ENCODE assay signal across 10 cellular contexts in genomic region chr14:96095581-96096476, GRCh38. TPM values are rescaled to one million over a fixed set of nuclear protein-coding genes. Genes with fewer than 3 reads are reported as not detected.
A peak's percentile ranks its signal among the peaks of the same experiment; 100 is the strongest.
DNase-seq lines count a peak whose midpoint lies in the region; ATAC-seq and TF ChIP-seq lines count a peak whose summit lies in the region.
"Had no signal": no experiment of that assay in that cellular context is flagged by ENCODE, and none has a peak within 500 bp of the region (broad histone marks: within the 10 kb centered on the region; RNA-seq: fewer than 3 reads in every experiment).

No MANE protein-coding gene starts in this region.

- no peak overlapping the region; the same call in 1 of the 2 replicates for H2AFZ ChIP-seq in GM23338

- no peaks in the 10 kb centered on the region for H3K9me3 ChIP-seq in esophagus (ENCODE audit: control insufficient read depth in 2 of 2, insufficient read depth in 1 of 2, low read depth in 1 of 2, low read length in 1 of 2)
- no peaks in the 10 kb centered on the region for H3K9me3 ChIP-seq in CD8-positive, alpha-beta memory T cell (ENCODE audit: low read length)

- H3K27ac ChIP-seq in GM23338 (ENCODE audit: low read depth): no peak overlapping the region
- peak overlapping the region; percentile 42 to 52 for H3K27ac ChIP-seq in esophagus (ENCODE audit: low read depth in 2 of 2, low read length in 1 of 2)
- H3K27ac ChIP-seq in CD8-positive, alpha-beta memory T cell (ENCODE audit: low read depth, low read length): no peak overlapping the region

- no peak overlapping the region for H3K4me3 Mint-ChIP-seq in GM23338
- no peak overlapping the region for H3K4me3 Mint-ChIP-seq in T-helper 2 cell treated with Interferon-gamma antibody and Interleukin-4, amounts not matched to agents 5 μg/mL and 100 μg/mL, for 36 hours
- no peak overlapping the region for H3K4me3 Mint-ChIP-seq in CD8-positive, alpha-beta memory T cell
- H3K4me3 Mint-ChIP-seq: stimulated activated naive CD8-positive, alpha-beta T cell treated with anti-CD3 and anti-CD28 coated beads, Interleukin-15, Interleukin-2, amounts not matched to agents 100 ng/mL and 50 ng/mL, for 24 hours had no signal

- H4K20me1 ChIP-seq in GM23338 (replicated peaks; ENCODE audit: insufficient read depth): no peaks in the 10 kb centered on the region

- peaks cover 23% of the 10 kb centered on the region for H3K4me1 Mint-ChIP-seq in GM23338
- H3K4me1 Mint-ChIP-seq in T-helper 2 cell treated with Interferon-gamma antibody and Interleukin-4, amounts not matched to agents 5 μg/mL and 100 μg/mL, for 36 hours (ENCODE audit: low read depth): no peaks in the 10 kb centered on the region
- H3K4me1 Mint-ChIP-seq in CD8-positive, alpha-beta memory T cell: no peaks in the 10 kb centered on the region

- TF ChIP-seq CTCF in GM23338 (conservative IDR thresholded peaks at IDR 0.05; ENCODE audit: low read depth in 2 of 2) (no peak), retinal pigment epithelial cell (conservative IDR thresholded peaks at IDR 0.05; ENCODE audit: low read depth, low read length) (no peak)

- H3K27ac Mint-ChIP-seq in GM23338: no peak overlapping the region
- H3K27ac Mint-ChIP-seq in T-helper 2 cell treated with Interferon-gamma antibody and Interleukin-4, amounts not matched to agents 5 μg/mL and 100 μg/mL, for 36 hours: no peak overlapping the region
- no peak overlapping the region for H3K27ac Mint-ChIP-seq in CD8-positive, alpha-beta memory T cell
- H3K27ac Mint-ChIP-seq: activated T-helper 2 cell treated with anti-CD3 and anti-CD28 coated beads, Interferon-gamma antibody, Interleukin-2, Interleukin-4, amounts not matched to agents 10 μg/mL and 5 μg/mL and 100 μg/mL, durations not matched to agents 14 hours and 24 hours and 36 hours; stimulated activated naive CD8-positive, alpha-beta T cell treated with anti-CD3 and anti-CD28 coated beads, Interleukin-15, Interleukin-2, amounts not matched to agents 100 ng/mL and 50 ng/mL, for 24 hours had no signal

- no peaks in the 10 kb centered on the region for H3K79me2 ChIP-seq in GM23338 (replicated peaks; ENCODE audit: insufficient read depth)

- DNase-seq in GM23338 (ENCODE audit: low spot score) (peak; percentile 43), NCI-H510A treated with DMSO at 0.1 percent for 48 hours (lab: John Stamatoyannopoulos, UW) (peak; percentile 94), retinal pigment epithelial cell (ENCODE audit: low read depth) (peak; percentile 27)
- DNase-seq in stimulated activated CD4-positive, alpha-beta T cell treated with anti-CD3 and anti-CD28 coated beads, Interleukin-15, amount 100 ng/mL, for 24 hours: no peak
- DNase-seq in T-helper 2 cell treated with Interferon-gamma antibody and Interleukin-4, amounts not matched to agents 5 μg/mL and 100 μg/mL, for 36 hours (ENCODE audit: low spot score): no peak
- DNase-seq in CD8-positive, alpha-beta memory T cell: no peak

- H3K4me3 ChIP-seq in GM23338 (no peak overlapping the region), esophagus (ENCODE audit: low read depth in 1 of 2, low read length in 2 of 2) (no peak overlapping the region), retinal pigment epithelial cell (ENCODE audit: low read length) (no peak overlapping the region)
- H3K4me3 ChIP-seq in CD8-positive, alpha-beta memory T cell (ENCODE audit: low read length): no peak overlapping the region

- WGBS in esophagus, 2 donors: 26 to 28% methylated on average over 16 of the region's 16 CpGs

- CTCF ChIA-PET in CD8-positive, alpha-beta memory T cell (lab: Charles Lee): no interaction called here

- no peaks in the 10 kb centered on the region for H3K9me3 Mint-ChIP-seq in GM23338
- H3K9me3 Mint-ChIP-seq in T-helper 2 cell treated with Interferon-gamma antibody and Interleukin-4, amounts not matched to agents 5 μg/mL and 100 μg/mL, for 36 hours: no peaks in the 10 kb centered on the region
- H3K9me3 Mint-ChIP-seq in CD8-positive, alpha-beta memory T cell: peaks cover 0 to 2% (median 0%) of the 10 kb centered on the region in 5 donors
- H3K9me3 Mint-ChIP-seq: activated T-helper 2 cell treated with anti-CD3 and anti-CD28 coated beads, Interferon-gamma antibody, Interleukin-2, Interleukin-4, amounts not matched to agents 10 μg/mL and 5 μg/mL and 100 μg/mL, durations not matched to agents 14 hours and 24 hours and 36 hours; stimulated activated naive CD8-positive, alpha-beta T cell treated with anti-CD3 and anti-CD28 coated beads, Interleukin-15, Interleukin-2, amounts not matched to agents 100 ng/mL and 50 ng/mL, for 24 hours had no signal

- H3K4me1 ChIP-seq in GM23338 (ENCODE audit: insufficient read depth): peaks cover 14% of the 10 kb centered on the region; the same call in 1 of the 2 replicates
- peaks cover 6 to 8% of the 10 kb centered on the region in 2 donors for H3K4me1 ChIP-seq in esophagus (ENCODE audit: control insufficient read depth in 2 of 2, insufficient read depth in 2 of 2, low read length in 1 of 2)
- no peaks in the 10 kb centered on the region for H3K4me1 ChIP-seq in CD8-positive, alpha-beta memory T cell (ENCODE audit: insufficient read depth, low read length)

- 0 out of 2 replicates have a peak overlapping the region, but pooled peaks have one; percentile 20 for H3K4me2 ChIP-seq in GM23338

- H3K36me3 Mint-ChIP-seq in GM23338 (ENCODE audit: low read depth): no peaks in the 10 kb centered on the region
- no peaks in the 10 kb centered on the region for H3K36me3 Mint-ChIP-seq in T-helper 2 cell treated with Interferon-gamma antibody and Interleukin-4, amounts not matched to agents 5 μg/mL and 100 μg/mL, for 36 hours (ENCODE audit: low read depth)
- H3K36me3 Mint-ChIP-seq in CD8-positive, alpha-beta memory T cell: no peaks in the 10 kb centered on the region

- H3K36me3 ChIP-seq in GM23338 (ENCODE audit: insufficient read depth) (no peaks in the 10 kb centered on the region), esophagus (ENCODE audit: control insufficient read depth in 2 of 2, insufficient read depth in 2 of 2, low read length in 1 of 2) (no peaks in the 10 kb centered on the region)
- no peaks in the 10 kb centered on the region for H3K36me3 ChIP-seq in CD8-positive, alpha-beta memory T cell (ENCODE audit: insufficient read depth, low read length)

- no peaks in the 10 kb centered on the region for H3K27me3 ChIP-seq in GM23338 (ENCODE audit: insufficient read depth)
- no peaks in the 10 kb centered on the region for H3K27me3 ChIP-seq in esophagus (ENCODE audit: control insufficient read depth in 1 of 2, insufficient read depth in 2 of 2, low read length in 2 of 2)
- H3K27me3 ChIP-seq in CD8-positive, alpha-beta memory T cell (ENCODE audit: insufficient read depth, low read length, poor library complexity, severe bottlenecking): no peaks in the 10 kb centered on the region

- ATAC-seq in GM23338 (peak; percentile 42), GM18520 (IDR thresholded peaks at IDR 0.05; ENCODE audit: unreplicated experiment) (no peak)

- POLR2A ChIA-PET in CD8-positive, alpha-beta memory T cell (lab: Charles Lee): no interaction called here

- no peaks in the 10 kb centered on the region for H3K9me2 ChIP-seq in GM23338 (ENCODE audit: insufficient read depth)

- no peaks in the 10 kb centered on the region for H3F3A ChIP-seq in GM23338 (replicated peaks; ENCODE audit: low read depth)

- peaks cover 11% of the 10 kb centered on the region for H3K27me3 Mint-ChIP-seq in GM23338 (ENCODE audit: insufficient read depth, low read depth, poor library complexity)
- no peaks in the 10 kb centered on the region for H3K27me3 Mint-ChIP-seq in T-helper 2 cell treated with Interferon-gamma antibody and Interleukin-4, amounts not matched to agents 5 μg/mL and 100 μg/mL, for 36 hours (ENCODE audit: low read depth)
- H3K27me3 Mint-ChIP-seq in CD8-positive, alpha-beta memory T cell: peaks cover 4 to 15% of the 10 kb centered on the region in 2 donors

TF ChIP-seq in GM23338, 12 proteins besides CTCF, POLR2A, EP300 and RAD21 (continues in another document):
- TF ChIP-seq ZNF114 (CRISPR knock-in tag; IDR thresholded peaks at IDR 0.05): no peak
- no peak for TF ChIP-seq ETS1 (IDR thresholded peaks at IDR 0.05)
- no peak for TF ChIP-seq REST (IDR thresholded peaks at IDR 0.05; ENCODE audit: unreplicated experiment)
- no peak for TF ChIP-seq POLR2AphosphoS5 (IDR thresholded peaks at IDR 0.05; ENCODE audit: low read depth)

RNA-seq across cellular contexts. Expression of gene C14orf132, which starts 56.7 kb away (rescaled TPM):
- 15.1 and 16.2 TPM in 2 replicates for total RNA-seq in GM23338 (2014; rRNA removed; shearing (Covaris generic))
- 12.7 and 13.8 TPM in 2 replicates for polyA plus RNA-seq in GM23338 (2016; fragmentation: Nextera tagmentation; extraction: Ambion mirVana)
- polyA plus RNA-seq in esophagus: 1 to 10 TPM; 4.2 to 5.9 TPM
- total RNA-seq in CD8-positive, alpha-beta memory T cell: under 1 TPM; 0.58 to 0.61 TPM
- polyA plus RNA-seq in CD8-positive, alpha-beta memory T cell: 0.29 TPM

Comparison
In these comparisons a context has a peak if more than half of its experiments do, and no peak if none do; other contexts are left out.
1. DNase-seq: peak in GM23338 (single experiment), NCI-H510A treated with DMSO at 0.1 percent for 48 hours (single experiment) and retinal pigment epithelial cell (single experiment); none in stimulated activated CD4-positive, alpha-beta T cell treated with anti-CD3 and anti-CD28 coated beads, Interleukin-15, amount 100 ng/mL, for 24 hours (single experiment), T-helper 2 cell treated with Interferon-gamma antibody and Interleukin-4, amounts not matched to agents 5 μg/mL and 100 μg/mL, for 36 hours (single experiment) and CD8-positive, alpha-beta memory T cell (0 of 5).
2. H3K27ac ChIP-seq: peak in esophagus (2 of 2); none in GM23338 (single experiment) and CD8-positive, alpha-beta memory T cell (single experiment).